Comparison of ENCODE assay signal across 12 cellular contexts in genomic region chr18:48847807-48848486, GRCh38.
DNase-seq lines count a peak whose midpoint lies in the region; ATAC-seq, FAIRE-seq and TF ChIP-seq lines count a peak whose summit lies in the region.
"Had no signal": no experiment of that assay in that cellular context is flagged by ENCODE, and none has a peak within 500 bp of the region (broad histone marks: within the 10 kb centered on the region; RNA-seq: fewer than 3 reads in every experiment).

No MANE protein-coding gene starts in this region.

- H3K79me2 ChIP-seq in keratinocyte (ENCODE audit: control insufficient read depth, insufficient read depth, low read length) = no peaks in the 10 kb centered on the region

- peak overlapping the region; percentile 35 for H3K9ac ChIP-seq in keratinocyte (ENCODE audit: control insufficient read depth, extremely low read depth, insufficient read depth, low read length)

- no peaks in the 10 kb centered on the region for H4K20me1 ChIP-seq in keratinocyte (ENCODE audit: control insufficient read depth, extremely low read depth, insufficient read depth, low read length)

- H3K4me1 Mint-ChIP-seq in activated naive CD8-positive, alpha-beta T cell treated with anti-CD3 and anti-CD28 coated beads, Interleukin-2, amount 50 U/mL, for 24 hours = peaks cover 45% of the 10 kb centered on the region

- H3K36me3 ChIP-seq in keratinocyte (ENCODE audit: control insufficient read depth in 2 of 2, extremely low read depth in 1 of 2, insufficient read depth in 2 of 2, low read length in 2 of 2) (peaks cover 0 to 1% of the 10 kb centered on the region in 2 experiments), left lung (no peaks in the 10 kb centered on the region)

- peaks cover 4% of the 10 kb centered on the region for H3K9me3 Mint-ChIP-seq in activated naive CD8-positive, alpha-beta T cell treated with anti-CD3 and anti-CD28 coated beads, Interleukin-2, amount 50 U/mL, for 24 hours
- H3K9me3 Mint-ChIP-seq: CD4-positive, alpha-beta T cell had no signal

- H3K27ac Mint-ChIP-seq in activated naive CD8-positive, alpha-beta T cell treated with anti-CD3 and anti-CD28 coated beads, Interleukin-2, amount 50 U/mL, for 24 hours = peak overlapping the region; percentile 59
- H3K27ac Mint-ChIP-seq: CD4-positive, alpha-beta T cell had no signal

- no peaks in the 10 kb centered on the region for H3K9me1 ChIP-seq in keratinocyte (ENCODE audit: control insufficient read depth, extremely low read depth, insufficient read depth, low read length)

- H3K27ac ChIP-seq in keratinocyte (ENCODE audit: control insufficient read depth, insufficient read depth, low read length) = peak overlapping the region; percentile 45
- peak overlapping the region in 11 of 21 experiments; percentile 2 to 82 (median 36) for H3K27ac ChIP-seq in skin epidermis
- H3K27ac ChIP-seq in left lung = peak overlapping the region in 1 of 2 donors; percentile 38
- H3K27ac ChIP-seq: HL-60 had no signal

- peak; percentile 45 for ATAC-seq in activated naive CD8-positive, alpha-beta T cell treated with anti-CD3 and anti-CD28 coated beads, Interleukin-2, amount 50 U/mL, for 24 hours
- ATAC-seq in left lung = no peak

- H3K4me3 ChIP-seq in keratinocyte (ENCODE audit: control insufficient read depth in 2 of 3, extremely low read depth in 1 of 3, insufficient read depth in 2 of 3, low read depth in 1 of 3, low read length in 3 of 3) = no peak overlapping the region
- H3K4me3 ChIP-seq in skin epidermis = no peak overlapping the region
- no peak overlapping the region for H3K4me3 ChIP-seq in left lung

- DNase-seq in activated naive CD8-positive, alpha-beta T cell treated with anti-CD3 and anti-CD28 coated beads, Interleukin-2, amount 50 U/mL, for 24 hours = no peak
- DNase-seq in keratinocyte (ENCODE audit: low read depth, low spot score) = no peak
- no peak for DNase-seq in SHP77 treated with DMSO at 0.1 percent for 48 hours (lab: John Stamatoyannopoulos, UW)
- DNase-seq in left lung = no peak
- no peak for DNase-seq in NCI-H524 (lab: John Stamatoyannopoulos, UW)
- DNase-seq: CD4-positive, alpha-beta T cell; effector CD4-positive, alpha-beta T cell; naive B cell; NCI-H2171 had no signal

- H3K4me3 Mint-ChIP-seq in activated naive CD8-positive, alpha-beta T cell treated with anti-CD3 and anti-CD28 coated beads, Interleukin-2, amount 50 U/mL, for 24 hours = no peak overlapping the region
- H3K4me3 Mint-ChIP-seq: CD4-positive, alpha-beta T cell; naive B cell had no signal

- intact Hi-C loops in left lung (cut with DNase I) = no loop called here

- H3K27me3 Mint-ChIP-seq in activated naive CD8-positive, alpha-beta T cell treated with anti-CD3 and anti-CD28 coated beads, Interleukin-2, amount 50 U/mL, for 24 hours = no peaks in the 10 kb centered on the region
- H3K27me3 Mint-ChIP-seq: CD4-positive, alpha-beta T cell had no signal

- H3K4me1 ChIP-seq in keratinocyte (ENCODE audit: control insufficient read depth, extremely low read depth, insufficient read depth, low read length) = peaks cover 20% of the 10 kb centered on the region
- H3K4me1 ChIP-seq in left lung = peaks cover 3 to 47% of the 10 kb centered on the region in 2 donors

- H3K9me3 ChIP-seq in keratinocyte (ENCODE audit: control insufficient read depth, low read depth, low read length) (no peaks in the 10 kb centered on the region), left lung (no peaks in the 10 kb centered on the region)

- dilution Hi-C loops in keratinocyte (cut with MboI; ENCODE audit: extremely low pct_ligation_motif_present, low sequenced_read_pairs) = no loop called here

- no peak overlapping the region for H2AFZ ChIP-seq in keratinocyte (ENCODE audit: control insufficient read depth, low read length)

- H3K36me3 Mint-ChIP-seq in activated naive CD8-positive, alpha-beta T cell treated with anti-CD3 and anti-CD28 coated beads, Interleukin-2, amount 50 U/mL, for 24 hours (ENCODE audit: low read depth) = no peaks in the 10 kb centered on the region

- TF ChIP-seq CTCF in keratinocyte (optimal IDR thresholded peaks at IDR 0.05 in 1 of 3, IDR thresholded peaks at IDR 0.05 in 1 of 3, conservative IDR thresholded peaks at IDR 0.05 in 1 of 3; ENCODE audit: extremely low read depth in 1 of 3, insufficient read depth in 2 of 3, low read length in 3 of 3) (no peak), left lung (IDR thresholded peaks at IDR 0.05) (no peak)

- H3K27me3 ChIP-seq in keratinocyte (ENCODE audit: control insufficient read depth, extremely low read depth, insufficient read depth, low read length) = no peaks in the 10 kb centered on the region
- H3K27me3 ChIP-seq in left lung = no peaks in the 10 kb centered on the region

- peak; percentile 62 for FAIRE-seq in keratinocyte (lab: Jason Lieb, UNC)

- peak overlapping the region; percentile 67 for H3K4me2 ChIP-seq in keratinocyte (ENCODE audit: control insufficient read depth, extremely low read depth, insufficient read depth, low read depth, low read length)

- no peak for TF ChIP-seq EP300 in Ishikawa (IDR thresholded peaks at IDR 0.05; ENCODE audit: borderline replicate concordance)

- TF ChIP-seq RAD21 in Ishikawa (IDR thresholded peaks at IDR 0.05; ENCODE audit: low read depth) = no peak

TF ChIP-seq in Ishikawa, 13 proteins besides CTCF, POLR2A, EP300 and RAD21:
- no peak for TF ChIP-seq CREB1 (IDR thresholded peaks at IDR 0.05; ENCODE audit: low read depth)
- TF ChIP-seq YY1 (IDR thresholded peaks at IDR 0.05; ENCODE audit: low read depth) = peak; percentile 63; the same call in 1 of the 2 replicates
